8 cellular contexts compared by ENCODE assay signal in genomic region chr16:69329369-69330285, GRCh38. TPM values are rescaled to one million over a fixed set of nuclear protein-coding genes. Genes with fewer than 3 reads are reported as not detected.
DNase-seq lines count a peak whose midpoint lies in the region; FAIRE-seq and TF ChIP-seq lines count a peak whose summit lies in the region.

No MANE protein-coding gene starts in this region.

- H3K27me3 ChIP-seq in OCI-LY3 (ENCODE audit: low read depth, low read length), result no peaks in the 10 kb centered on the region
- H3K27me3 ChIP-seq in adrenal gland, result no peaks in the 10 kb centered on the region

- TF ChIP-seq POLR2A in GM12892 (IDR thresholded peaks at IDR 0.05; ENCODE audit: low read depth, low read length), result no peak
- TF ChIP-seq POLR2A in adrenal gland (IDR thresholded peaks at IDR 0.05), result no peak

- WGBS in adrenal gland, 4 donors, result 4 to 52% (median 11%) methylated on average over 11 to 77 of the region's 77 CpGs

- CTCF ChIA-PET in HEK293 (lab: Yijun Ruan, JAX), result interaction anchor here (0.9 to 1.0 kb wide), 2 partner anchors 13 to 18 kb away, joined by 3 to 6 read pairs; no protein-coding TSS in a partner anchor

- no peak for FAIRE-seq in GM12892 (lab: Jason Lieb, UNC)

- peak overlapping the region; percentile 80 for H3K4me3 ChIP-seq in HEK293 (ENCODE audit: low read depth, low read length)
- H3K4me3 ChIP-seq in OCI-LY3 (ENCODE audit: low read length), result peak overlapping the region; percentile 87
- peak overlapping the region; percentile 5 to 86 (median 54) for H3K4me3 ChIP-seq in adrenal gland
- H3K4me3 ChIP-seq in iPS-18c (ENCODE audit: insufficient read depth, low read depth, low read length), result peak overlapping the region; percentile 83

- H3K36me3 ChIP-seq in HEK293 (ENCODE audit: control insufficient read depth in 2 of 2, insufficient read depth in 1 of 2, low read length in 2 of 2) (peaks cover 15 to 77% of the 10 kb centered on the region in 2 experiments; a peak in 2 of 3 replicates), OCI-LY3 (replicated peaks; ENCODE audit: low read depth, low read length) (peaks cover 58% of the 10 kb centered on the region), adrenal gland (replicated peaks in 1 of 2) (peaks cover 0 to 66% of the 10 kb centered on the region in 2 donors)

- peaks cover 76% of the 10 kb centered on the region for H3K79me2 ChIP-seq in OCI-LY3 (ENCODE audit: low read length)

- H3K4me2 ChIP-seq in OCI-LY3 (ENCODE audit: low read length), result peak overlapping the region; percentile 98

- H3K9me3 ChIP-seq in HEK293 (ENCODE audit: control insufficient read depth, insufficient read depth, low read depth, low read length), result no peaks in the 10 kb centered on the region
- H3K9me3 ChIP-seq in OCI-LY3 (ENCODE audit: insufficient read depth, low read length), result no peaks in the 10 kb centered on the region
- no peaks in the 10 kb centered on the region for H3K9me3 ChIP-seq in adrenal gland (replicated peaks in 1 of 3)
- H3K9me3 ChIP-seq in iPS-18c (ENCODE audit: control insufficient read depth, insufficient read depth, low read length), result no peaks in the 10 kb centered on the region

- TF ChIP-seq CTCF in HEK293 (tag by site-specific recombination; IDR thresholded peaks at IDR 0.05) (no peak), OCI-LY3 (IDR thresholded peaks at IDR 0.05; ENCODE audit: low read depth, low read length) (no peak), adrenal gland (IDR thresholded peaks at IDR 0.05) (no peak)

- DNase-seq in GM12892 (ENCODE audit: insufficient read length) (peak; percentile 54), adrenal gland (peak in 5 of 7 donors; percentile 45 to 67 (median 50)), G401 (ENCODE audit: low spot score) (no peak), mucosa of gallbladder (ENCODE audit: low spot score) (no peak)
- peak; percentile 15 to 28 for DNase-seq in stimulated activated CD4-positive, alpha-beta T cell treated with anti-CD3 and anti-CD28 coated beads, Interleukin-12 subunit alpha, Interleukin-12 subunit beta, amount 100 ng/mL, for 24 hours (ENCODE audit: low read depth in 2 of 2)

- in situ Hi-C loops in G401 (cut with HindIII; ENCODE audit: low sequenced_read_pairs), result no loop called here

- H2AFZ ChIP-seq in OCI-LY3 (ENCODE audit: low read depth, low read length), result no peak overlapping the region

- H3K4me1 ChIP-seq in HEK293 (ENCODE audit: control insufficient read depth, insufficient read depth, low read length) (peaks cover 4% of the 10 kb centered on the region; the same call in 1 of the 2 replicates), OCI-LY3 (ENCODE audit: low read length) (peaks cover 17% of the 10 kb centered on the region), adrenal gland (replicated peaks in 1 of 2) (peaks cover 16 to 49% of the 10 kb centered on the region in 2 donors)

- H3K27ac ChIP-seq in HEK293 (ENCODE audit: extremely low read depth, low read depth, low read length), result peak overlapping the region; percentile 78; the same call in 1 of the 2 replicates
- peak overlapping the region; percentile 38 for H3K27ac ChIP-seq in OCI-LY3 (ENCODE audit: low read length)
- peak overlapping the region; percentile 74 to 88 (median 86) for H3K27ac ChIP-seq in adrenal gland

- intact Hi-C loops in adrenal gland (cut with DNase I), result no loop called here

- POLR2A ChIA-PET in HEK293 (lab: Yijun Ruan, JAX), result interaction anchor here (0.6 to 4.9 kb wide), 8 partner anchors 11 to 425 kb away, joined by 3 to 27 read pairs (median 4); partner anchors contain the start of genes COG8, NIP7 and NOB1

- peaks cover 30% of the 10 kb centered on the region for H4K20me1 ChIP-seq in OCI-LY3 (ENCODE audit: insufficient read depth, low read length)

- peak overlapping the region; percentile 76 for H3K9ac ChIP-seq in OCI-LY3 (ENCODE audit: low read length)

TF ChIP-seq in HEK293, 187 proteins besides CTCF, POLR2A, EP300 and RAD21 (continues in another document):
- no peak for TF ChIP-seq ZNF555 (tag by site-specific recombination; conservative IDR thresholded peaks at IDR 0.05)
- TF ChIP-seq ZNF280C (tag by site-specific recombination; IDR thresholded peaks at IDR 0.05), result no peak
- no peak for TF ChIP-seq PRDM2 (tag by site-specific recombination; IDR thresholded peaks at IDR 0.05; ENCODE audit: borderline replicate concordance)
- no peak for TF ChIP-seq ZNF140 (tag by site-specific recombination; IDR thresholded peaks at IDR 0.05)
- TF ChIP-seq ZBTB17 (tag by site-specific recombination; IDR thresholded peaks at IDR 0.05), result no peak
- no peak for TF ChIP-seq ZNF837 (tag by site-specific recombination; IDR thresholded peaks at IDR 0.05)
- TF ChIP-seq ZNF221 (tag by site-specific recombination; IDR thresholded peaks at IDR 0.05; ENCODE audit: borderline replicate concordance), result no peak

RNA-seq across cellular contexts. Expression of gene PDF, which starts 0.8 kb away (rescaled TPM):
- 1.0 TPM for polyA plus RNA-seq in GM12892 (2012; ENCODE audit: missing spikeins)
- total RNA-seq in adrenal gland, result 10 to 100 TPM in 7 of 8 donors, 1 to 10 TPM in 1; 9.7 to 61.9 (median 23.3) TPM
- 1 to 10 TPM; 1.2 to 4.2 (median 2.0) TPM for polyA plus RNA-seq in adrenal gland
- total RNA-seq in G401 (2014; rRNA removed; shearing (Covaris generic)), result 28.3 and 49.1 TPM in 2 replicates
- 13.8 TPM for total RNA-seq in mucosa of gallbladder

RNA-seq across cellular contexts. Expression of gene COG8, which starts 9.7 kb away (rescaled TPM):
- polyA plus RNA-seq in GM12892 (2012; ENCODE audit: missing spikeins), result 9.9 TPM
- total RNA-seq in adrenal gland (10 to 100 TPM; 41.2 to 85.3 (median 55.7) TPM), mucosa of gallbladder (42.7 TPM)
- 10 to 100 TPM; 26.1 to 30.1 (median 28.0) TPM for polyA plus RNA-seq in adrenal gland
- 71.6 and 77.0 TPM in 2 replicates for total RNA-seq in G401 (2014; rRNA removed; shearing (Covaris generic))

RNA-seq across cellular contexts. Expression of gene NIP7, which starts 9.9 kb away (rescaled TPM):
- 32.7 TPM for polyA plus RNA-seq in GM12892 (2012; ENCODE audit: missing spikeins)
- total RNA-seq in adrenal gland (10 to 100 TPM; 10.5 to 38.0 (median 21.6) TPM), mucosa of gallbladder (14.7 TPM)
- polyA plus RNA-seq in adrenal gland, result 10 to 100 TPM; 12.4 to 28.3 (median 13.6) TPM
- 33.0 and 35.3 TPM in 2 replicates for total RNA-seq in G401 (2014; rRNA removed; shearing (Covaris generic))

RNA-seq across cellular contexts. Expression of gene VPS4A, which starts 18.5 kb away (rescaled TPM):
- polyA plus RNA-seq in GM12892 (2012; ENCODE audit: missing spikeins), result 22.5 TPM
- total RNA-seq in adrenal gland, result 10 to 100 TPM; 28.9 to 39.5 (median 34.6) TPM
- polyA plus RNA-seq in adrenal gland, result 10 to 100 TPM; 31.2 to 55.1 (median 42.5) TPM
- total RNA-seq in G401 (2014; rRNA removed; shearing (Covaris generic)), result 55.2 and 60.7 TPM in 2 replicates
- total RNA-seq in mucosa of gallbladder, result 29.8 TPM

RNA-seq across cellular contexts. Expression of gene TMED6, which starts 22.0 kb away (rescaled TPM):
- polyA plus RNA-seq in GM12892 (2012; ENCODE audit: missing spikeins), result 2.1 TPM
- total RNA-seq in adrenal gland, result under 1 TPM in 4 of 8 donors, not detected in 4; 0.28 to 0.56 (median 0.44) TPM
- 1 to 10 TPM in 1 of 3 donors, under 1 TPM in 1, not detected in 1; 0.22 to 2.5 TPM for polyA plus RNA-seq in adrenal gland
- not detected in 2 replicates for total RNA-seq in G401 (2014; rRNA removed; shearing (Covaris generic))
- 1.0 TPM for total RNA-seq in mucosa of gallbladder

Comparison
In these comparisons a context has a peak if more than half of its experiments do, and no peak if none do; other contexts are left out.
1. DNase-seq: peak in GM12892 (single experiment), adrenal gland (5 of 7) and stimulated activated CD4-positive, alpha-beta T cell treated with anti-CD3 and anti-CD28 coated beads, Interleukin-12 subunit alpha, Interleukin-12 subunit beta, amount 100 ng/mL, for 24 hours (2 of 2); none in G401 (single experiment) and mucosa of gallbladder (single experiment).
2. Peak in every context shown above with its lines, with median percentiles within 50 percentile points of each other: H3K27ac ChIP-seq and H3K4me3 ChIP-seq.